1 cellular context compared by ENCODE assay signal in genomic region chr19:571127-571974, GRCh38.
TF ChIP-seq lines count a peak whose summit lies in the region.

No MANE protein-coding gene starts in this region.

TF ChIP-seq in neural cell, 6 proteins besides CTCF, POLR2A, EP300 and RAD21 (continued from another document):
- no peak for TF ChIP-seq REST (IDR thresholded peaks at IDR 0.05; ENCODE audit: borderline replicate concordance)
- no peak for TF ChIP-seq POLR2AphosphoS5 (IDR thresholded peaks at IDR 0.05)
TF ChIP-seq in neural cell: peak in this region for 0.
